7 cellular contexts compared by ENCODE assay signal in the genomic region with DNA sequence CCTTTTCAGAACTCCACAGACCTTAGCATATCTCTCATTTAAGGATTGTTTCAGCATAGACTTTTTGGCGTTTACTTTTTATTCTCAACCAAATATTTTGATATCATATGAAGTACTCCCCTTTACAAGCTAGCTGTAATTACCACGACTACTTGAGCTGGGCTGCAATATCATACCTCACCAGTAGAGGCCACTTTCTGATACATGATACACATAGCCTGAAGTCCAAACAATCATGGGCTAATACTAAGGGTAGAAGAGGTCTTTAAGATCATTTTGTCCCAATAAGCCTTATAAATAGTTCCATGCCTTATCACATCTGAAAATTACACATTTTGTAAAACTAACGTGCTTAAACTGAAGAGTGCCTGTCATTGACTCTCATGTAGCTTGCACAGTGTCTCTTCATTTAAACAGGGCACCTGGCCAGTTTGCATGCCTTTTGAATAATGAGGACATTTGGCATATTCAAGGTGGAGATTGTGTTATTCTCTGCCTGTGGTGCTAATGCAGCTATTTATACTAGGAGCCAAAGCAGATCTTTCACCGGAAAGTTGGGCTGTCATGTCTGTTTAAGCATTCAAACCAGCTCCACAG.
DNase-seq lines count a peak whose midpoint lies in the region; ATAC-seq and TF ChIP-seq lines count a peak whose summit lies in the region.

No MANE protein-coding gene starts in this region.

- ATAC-seq in left colon, result no peak

- H4K20me1 ChIP-seq in mammary epithelial cell (ENCODE audit: insufficient read depth, low read length), result no peaks in the 10 kb centered on the region

- H3K4me1 ChIP-seq in mammary epithelial cell (ENCODE audit: insufficient read depth, low read length), result no peaks in the 10 kb centered on the region

- in situ Hi-C loops in mammary epithelial cell (cut with MboI; ENCODE audit: low sequenced_read_pairs in 2 of 2), result loop anchor here in 1 of 2 donors (10.0 to 25.0 kb wide), 2 partner anchors 397 to 530 kb away; a partner anchor contains a TSS

- H3K9me3 Mint-ChIP-seq in nephron progenitor cell, result peaks cover 69% of the 10 kb centered on the region

- H2AFZ ChIP-seq in mammary epithelial cell (ENCODE audit: low read depth, low read length), result no peak overlapping the region

- no peaks in the 10 kb centered on the region for H3K9me3 ChIP-seq in mammary epithelial cell (replicated peaks; ENCODE audit: insufficient read depth, low read length)

- intact Hi-C loops in mammary epithelial cell (cut with micrococcal nuclease) (loop anchor here (1.0 to 2.0 kb wide), 2 partner anchors 404 to 530 kb away; a partner anchor contains a TSS), left colon (cut with DNase I, micrococcal nuclease) (no loop called here)

- H3K4me2 ChIP-seq in mammary epithelial cell (ENCODE audit: insufficient read depth, low read depth, low read length), result no peak overlapping the region

- H3K4me1 Mint-ChIP-seq in nephron progenitor cell, result peaks cover 28% of the 10 kb centered on the region

- H3K27ac ChIP-seq in mammary epithelial cell (ENCODE audit: insufficient read depth, low read depth, low read length), result no peak overlapping the region

- no peak overlapping the region for H3K9ac ChIP-seq in mammary epithelial cell (ENCODE audit: insufficient read depth, low read length)

- H3K27ac Mint-ChIP-seq in nephron progenitor cell, result peak overlapping the region; percentile 39

- H3K36me3 ChIP-seq in GM06990 (ENCODE audit: control insufficient read depth, insufficient read depth, low read length) (no peaks in the 10 kb centered on the region), mammary epithelial cell (ENCODE audit: insufficient read depth, low read length) (no peaks in the 10 kb centered on the region)

- dilution Hi-C loops in mammary epithelial cell (cut with HindIII; ENCODE audit: low sequenced_read_pairs), result loop anchor here (5.0 kb wide), 1 partner anchor 618 kb away; no protein-coding TSS in a partner anchor

- peaks cover 20% of the 10 kb centered on the region for H3K36me3 Mint-ChIP-seq in nephron progenitor cell (ENCODE audit: low read depth)

- TF ChIP-seq CTCF in GM06990 (IDR thresholded peaks at IDR 0.05; ENCODE audit: insufficient read depth, low read length, poor library complexity, severe bottlenecking) (peak; percentile 60), LNCaP clone FGC (IDR thresholded peaks at IDR 0.05; ENCODE audit: control insufficient read depth, extremely low read depth, insufficient read depth) (peak; percentile 58), mammary epithelial cell (conservative IDR thresholded peaks at IDR 0.05 in 1 of 2, IDR thresholded peaks at IDR 0.05 in 1 of 2; ENCODE audit: extremely low read depth in 1 of 2, insufficient read depth in 1 of 2, low read depth in 1 of 2, low read length in 2 of 2) (peak; percentile 75 to 91), nephron progenitor cell (IDR thresholded peaks at IDR 0.05) (peak; percentile 40)

- no peak overlapping the region for H3K4me3 Mint-ChIP-seq in nephron progenitor cell

- H3K4me3 ChIP-seq in GM06990 (replicated peaks; ENCODE audit: low read depth, low read length) (no peak overlapping the region), LNCaP clone FGC (ENCODE audit: low read depth, low read length) (no peak overlapping the region), mammary epithelial cell (replicated peaks in 1 of 3; ENCODE audit: insufficient read depth in 1 of 3, low read depth in 2 of 3, low read length in 3 of 3) (no peak overlapping the region)

- no peaks in the 10 kb centered on the region for H3K79me2 ChIP-seq in mammary epithelial cell (ENCODE audit: insufficient read depth, low read length)

- no peaks in the 10 kb centered on the region for H3K27me3 ChIP-seq in GM06990 (replicated peaks; ENCODE audit: control insufficient read depth, insufficient read depth, low read length)
- H3K27me3 ChIP-seq in mammary epithelial cell (ENCODE audit: insufficient read depth, low read length), result peaks cover 2% of the 10 kb centered on the region

- CTCF ChIA-PET in mammary epithelial cell (lab: Charles Lee; ENCODE audit: low non-redundant PET), result no interaction called here

- BruUV-seq in mammary epithelial cell (replicated peaks; lab: Mats Ljungman, UMichigan), result no TSS peak

- WGBS in mammary epithelial cell (ENCODE audit: low coverage, missing lambda C conversion rate), result 7% methylated on average over 4 of the region's 4 CpGs

- peaks cover 10% of the 10 kb centered on the region for H3K27me3 Mint-ChIP-seq in nephron progenitor cell (ENCODE audit: low read depth, poor library complexity)

- DNase-seq in GM06990 (ENCODE audit: extremely low read depth, insufficient read length), result no peak
- peak; percentile 10 for DNase-seq in LNCaP clone FGC (ENCODE audit: low read depth)
- DNase-seq in mammary epithelial cell, result peak; percentile 20
- DNase-seq in nephron progenitor cell, result no peak
- DNase-seq in left colon, result no peak
- DNase-seq in hepatic stellate cell (ENCODE audit: low spot score), result no peak
- no peak for DNase-seq in NCI-H128 (lab: John Stamatoyannopoulos, UW; ENCODE audit: unreplicated experiment)

Comparison
In these comparisons a context has a peak if more than half of its experiments do, and no peak if none do; other contexts are left out.
1. DNase-seq: peak in LNCaP clone FGC (single experiment) and mammary epithelial cell (single experiment); none in GM06990 (single experiment), nephron progenitor cell (single experiment), left colon (0 of 2), hepatic stellate cell (single experiment) and NCI-H128 (single experiment).
2. Peak in every context shown above with its lines, with median percentiles within 50 percentile points of each other: CTCF ChIP-seq.